8 cellular contexts compared by ENCODE assay signal in genomic region chr5:80406980-80407734, GRCh38. TPM values are rescaled to one million over a fixed set of nuclear protein-coding genes. Genes with fewer than 3 reads are reported as not detected.
DNase-seq lines count a peak whose midpoint lies in the region; ATAC-seq, FAIRE-seq and TF ChIP-seq lines count a peak whose summit lies in the region.

No MANE protein-coding gene starts in this region.

- peak overlapping the region; percentile 94 for H3K27ac Mint-ChIP-seq in activated CD4-positive, alpha-beta T cell treated with anti-CD3 and anti-CD28 coated beads for 36 hours
- peak overlapping the region; percentile 100 for H3K27ac Mint-ChIP-seq in stimulated activated naive B cell treated with anti-CD40 and anti-IgM and Interleukin-4, amounts not matched to agents 10 μg/mL and 1 μg/mL and 100 μg/mL, for 72 hours

- H3K27me3 Mint-ChIP-seq in activated CD4-positive, alpha-beta T cell treated with anti-CD3 and anti-CD28 coated beads for 36 hours = no peaks in the 10 kb centered on the region
- H3K27me3 Mint-ChIP-seq in stimulated activated naive B cell treated with anti-CD40 and anti-IgM and Interleukin-4, amounts not matched to agents 10 μg/mL and 1 μg/mL and 100 μg/mL, for 72 hours = no peaks in the 10 kb centered on the region

- no peaks in the 10 kb centered on the region for H3K9me3 Mint-ChIP-seq in activated CD4-positive, alpha-beta T cell treated with anti-CD3 and anti-CD28 coated beads for 36 hours (ENCODE audit: low read depth)
- no peaks in the 10 kb centered on the region for H3K9me3 Mint-ChIP-seq in stimulated activated naive B cell treated with anti-CD40 and anti-IgM and Interleukin-4, amounts not matched to agents 10 μg/mL and 1 μg/mL and 100 μg/mL, for 72 hours

- no peak for TF ChIP-seq POLR2A in GM12878 (IDR thresholded peaks at IDR 0.05; ENCODE audit: low read depth, low read length)

- POLR2A ChIA-PET in activated CD4-positive, alpha-beta T cell treated with anti-CD3 and anti-CD28 coated beads for 36 hours (lab: Charles Lee) = interaction anchor here (0.6 kb wide), 1 partner anchor 43 kb away, joined by 6 read pairs; no protein-coding TSS in a partner anchor
- POLR2A ChIA-PET in GM12878 (lab: Charles Lee) = interaction anchor here (0.5 to 2.4 kb wide), 9 partner anchors 10 to 1688 kb away, joined by 3 to 8 read pairs (median 3); partner anchors contain the start of gene SERINC5

- H3K36me3 ChIP-seq in GM12878 (ENCODE audit: control insufficient read depth in 2 of 2, insufficient read depth in 2 of 2, low read length in 1 of 2) (no peaks in the 10 kb centered on the region), kidney epithelial cell (ENCODE audit: control insufficient read depth, insufficient read depth, low read length) (no peaks in the 10 kb centered on the region)

- CTCF ChIA-PET in activated CD4-positive, alpha-beta T cell treated with anti-CD3 and anti-CD28 coated beads for 36 hours (lab: Charles Lee) = interaction anchor here (0.5 to 2.0 kb wide), 2 partner anchors 9 to 20 kb away, joined by 3 to 5 read pairs; no protein-coding TSS in a partner anchor
- CTCF ChIA-PET in GM12878 (lab: Yijun Ruan, JAX) = no interaction called here

- BruUV-seq in GM12878 (replicated peaks; lab: Mats Ljungman, UMichigan) = no TSS peak

- SMC1A ChIA-PET in GM12878 (lab: Charles Lee; ENCODE audit: uncharacterized antibody, unreplicated experiment) = no interaction called here

- in situ Hi-C loops in GM12878 (cut with MboI) = no loop called here

- no peaks in the 10 kb centered on the region for H3K4me1 ChIP-seq in GM12878 (ENCODE audit: control insufficient read depth, insufficient read depth, low read length)

- peak overlapping the region; percentile 85 for H3K27ac ChIP-seq in GM12878 (ENCODE audit: control insufficient read depth, insufficient read depth)

- no peak for TF ChIP-seq EP300 in GM12878 (IDR thresholded peaks at IDR 0.05; ENCODE audit: borderline replicate concordance in 1 of 2, control insufficient read depth in 1 of 2, low read depth in 2 of 2, low read length in 2 of 2)

- peak overlapping the region; percentile 71 for H2AFZ ChIP-seq in GM12878 (ENCODE audit: control insufficient read depth, low read depth, low read length)

- 16% methylated on average over 25 of the region's 31 CpGs for WGBS in GM12878 (ENCODE audit: insufficient coverage, insufficient replicate concordance, low lambda C conversion rate, missing lambda C conversion rate)

- H3K4me1 Mint-ChIP-seq in activated CD4-positive, alpha-beta T cell treated with anti-CD3 and anti-CD28 coated beads for 36 hours = peaks cover 17% of the 10 kb centered on the region
- H3K4me1 Mint-ChIP-seq in stimulated activated naive B cell treated with anti-CD40 and anti-IgM and Interleukin-4, amounts not matched to agents 10 μg/mL and 1 μg/mL and 100 μg/mL, for 72 hours = peaks cover 7 to 12% of the 10 kb centered on the region in 2 donors

- DNase-seq in activated CD4-positive, alpha-beta T cell treated with anti-CD3 and anti-CD28 coated beads for 36 hours = peak; percentile 41
- DNase-seq in activated CD4-positive, alpha-beta T cell treated with anti-CD3 and anti-CD28 coated beads, Interleukin-2, amount 50 U/mL, for 1 hour = no peak
- DNase-seq in NAMALWA (ENCODE audit: low spot score) (peak; percentile 38), GM12878 (ENCODE audit: low read depth, low spot score) (no peak), kidney epithelial cell (ENCODE audit: low read depth) (no peak), NCI-H1694 treated with DMSO at 0.1 percent for 48 hours (lab: John Stamatoyannopoulos, UW) (no peak), LoVo (ENCODE audit: low spot score) (no peak)
- DNase-seq in stimulated activated naive B cell treated with anti-CD40 and anti-IgM and Interleukin-4, amounts not matched to agents 10 μg/mL and 1 μg/mL and 100 μg/mL, for 72 hours = peak; percentile 4

- no peak for TF ChIP-seq CTCF in GM12878 (IDR thresholded peaks at IDR 0.05 in 2 of 3, conservative IDR thresholded peaks at IDR 0.05 in 1 of 3; ENCODE audit: control insufficient read depth in 2 of 3, extremely low read depth in 1 of 3, insufficient read depth in 1 of 3, low read depth in 3 of 3, low read length in 3 of 3)
- no peak for TF ChIP-seq CTCF in kidney epithelial cell (IDR thresholded peaks at IDR 0.05; ENCODE audit: insufficient read depth, low read length, poor library complexity, severe bottlenecking)

- peak overlapping the region; percentile 20 for H3K4me2 ChIP-seq in GM12878 (ENCODE audit: control insufficient read depth, insufficient read depth)

- no peaks in the 10 kb centered on the region for H3K27me3 ChIP-seq in GM12878 (replicated peaks in 1 of 2; ENCODE audit: control insufficient read depth in 2 of 2, insufficient read depth in 2 of 2, low read length in 1 of 2)
- H3K27me3 ChIP-seq in kidney epithelial cell (ENCODE audit: control insufficient read depth, insufficient read depth, low read length) = no peaks in the 10 kb centered on the region

- TF ChIP-seq RAD21 in GM12878 (IDR thresholded peaks at IDR 0.05; ENCODE audit: insufficient read depth, low read depth, low read length) = no peak

- peak overlapping the region; percentile 74 for H3K9ac ChIP-seq in GM12878 (ENCODE audit: control insufficient read depth, insufficient read depth, low read length)

- no peaks in the 10 kb centered on the region for H4K20me1 ChIP-seq in GM12878 (ENCODE audit: control insufficient read depth, insufficient read depth)

- peak overlapping the region; percentile 82 for H3K4me3 Mint-ChIP-seq in activated CD4-positive, alpha-beta T cell treated with anti-CD3 and anti-CD28 coated beads for 36 hours
- peak overlapping the region; percentile 97 to 98 for H3K4me3 Mint-ChIP-seq in stimulated activated naive B cell treated with anti-CD40 and anti-IgM and Interleukin-4, amounts not matched to agents 10 μg/mL and 1 μg/mL and 100 μg/mL, for 72 hours

- peak overlapping the region; percentile 93 for H3K4me3 ChIP-seq in GM12878
- peak overlapping the region; percentile 90 for H3K4me3 ChIP-seq in kidney epithelial cell (ENCODE audit: low read depth, low read length)

- no peaks in the 10 kb centered on the region for H3K9me3 ChIP-seq in GM12878 (replicated peaks; ENCODE audit: control insufficient read depth, insufficient read depth, low read length)

- intact Hi-C loops in activated CD4-positive, alpha-beta T cell treated with anti-CD3 and anti-CD28 coated beads for 36 hours (cut with DNase I, micrococcal nuclease) = loop anchor here (1.0 to 10.0 kb wide), 13 partner anchors 82 to 1870 kb away; partner anchors contain the start of genes HOMER1 (in 2 of the 2), SERINC5 (in 2 of the 2), FAM151B (in 1 of the 2) and MTX3 (in 1 of the 2)
- intact Hi-C loops in GM12878 (cut with micrococcal nuclease; ENCODE audit: unreplicated experiment) = no loop called here

- FAIRE-seq in GM12878 (lab: Jason Lieb, UNC) = peak; percentile 64

- H3K36me3 Mint-ChIP-seq in activated CD4-positive, alpha-beta T cell treated with anti-CD3 and anti-CD28 coated beads for 36 hours (ENCODE audit: low read depth) = no peaks in the 10 kb centered on the region
- H3K36me3 Mint-ChIP-seq in stimulated activated naive B cell treated with anti-CD40 and anti-IgM and Interleukin-4, amounts not matched to agents 10 μg/mL and 1 μg/mL and 100 μg/mL, for 72 hours = peaks cover 0 to 11% of the 10 kb centered on the region in 2 donors

- peaks cover 11% of the 10 kb centered on the region for H3K79me2 ChIP-seq in GM12878 (ENCODE audit: control insufficient read depth, insufficient read depth, low read length)

- RAD21 ChIA-PET in GM12878 (lab: Charles Lee; ENCODE audit: unreplicated experiment) = interaction anchor here (0.6 kb wide), 1 partner anchor 315 kb away, joined by 3 read pairs; no protein-coding TSS in a partner anchor

- no peak for ATAC-seq in activated CD4-positive, alpha-beta T cell treated with anti-CD3 and anti-CD28 coated beads for 36 hours
- peak; percentile 78 for ATAC-seq in GM12878
- peak in 1 of 2 donors; percentile 1 for ATAC-seq in stimulated activated naive B cell treated with anti-CD40 and anti-IgM and Interleukin-4, amounts not matched to agents 10 μg/mL and 1 μg/mL and 100 μg/mL, for 72 hours (replicated peaks)

RNA-seq across cellular contexts. Expression of gene ZFYVE16, which starts 0.7 kb away (rescaled TPM):
- 10 to 100 TPM; 11.2 to 11.8 TPM for total RNA-seq in activated CD4-positive, alpha-beta T cell treated with anti-CD3 and anti-CD28 coated beads for 36 hours
- total RNA-seq in GM12878 (2013; cell fraction: nucleolus; rRNA removed) = 64.2 and 70.1 TPM in 2 replicates
- total RNA-seq in GM12878 (2014; rRNA removed) (9.1 and 11.2 TPM in 2 replicates), GM12878 (2014; rRNA removed; fragmentation: Illumina TruSeq; extraction: Trizol) (10.9 and 11.6 TPM in 2 replicates), GM12878 (2021) (9.2 and 12.4 TPM in 2 replicates), kidney epithelial cell (21.8 and 26.0 TPM in 2 replicates)
- 1.8 TPM for polyA plus RNA-seq in GM12878 (2011; ENCODE audit: low read depth)
- polyA plus RNA-seq in GM12878 (2011; rRNA removed) (8.6 and 17.4 TPM in 2 replicates), GM12878 (2014; fragmentation: Illumina TruSeq; extraction: Trizol) (8.2 and 11.3 TPM in 2 replicates), GM12878 (2014; fragmentation: Nextera tagmentation; extraction: Ambion mirVana) (1 to 10 TPM; 2.9 to 3.3 TPM), GM12878 (2014; rRNA removed) (3.3 and 4.9 TPM in 2 replicates), GM12878 (2016; fragmentation: Nextera tagmentation; extraction: Ambion mirVana) (1 to 10 TPM; 5.7 to 7.5 TPM)
- polyA plus RNA-seq in GM12878 (2011; cell fraction: cytosol; rRNA removed) = 2.2 and 2.3 TPM in 2 replicates
- polyA plus RNA-seq in GM12878 (2011; cell fraction: nucleus; rRNA removed) = 10.6 and 11.2 TPM in 2 replicates
- 4.5 and 5.0 TPM in 2 replicates for polyA plus RNA-seq in GM12878 (2012)
- polyA minus RNA-seq in GM12878 (2011; rRNA and poly(A)+ RNA removed) = 9.0 and 21.1 TPM in 2 replicates
- 2.1 and 3.8 TPM in 2 replicates for polyA minus RNA-seq in GM12878 (2011; cell fraction: cytosol; rRNA and poly(A)+ RNA removed)
- 13.9 and 24.5 TPM in 2 replicates for polyA minus RNA-seq in GM12878 (2011; cell fraction: nucleus; rRNA and poly(A)+ RNA removed)

Comparison
In these comparisons a context has a peak if more than half of its experiments do, and no peak if none do; other contexts are left out.
1. DNase-seq: peak in activated CD4-positive, alpha-beta T cell treated with anti-CD3 and anti-CD28 coated beads for 36 hours (single experiment), NAMALWA (single experiment) and stimulated activated naive B cell treated with anti-CD40 and anti-IgM and Interleukin-4, amounts not matched to agents 10 μg/mL and 1 μg/mL and 100 μg/mL, for 72 hours (single experiment); none in activated CD4-positive, alpha-beta T cell treated with anti-CD3 and anti-CD28 coated beads, Interleukin-2, amount 50 U/mL, for 1 hour (single experiment), GM12878 (single experiment), kidney epithelial cell (single experiment), NCI-H1694 treated with DMSO at 0.1 percent for 48 hours (single experiment) and LoVo (single experiment).